In genomic region chr14:93056840-93057585, GRCh38 we compare ENCODE assay signal across 13 cellular contexts. TPM values are rescaled to one million over a fixed set of nuclear protein-coding genes. Genes with fewer than 3 reads are reported as not detected.
A peak's percentile ranks its signal among the peaks of the same experiment; 100 is the strongest.
DNase-seq lines count a peak whose midpoint lies in the region; ATAC-seq and TF ChIP-seq lines count a peak whose summit lies in the region.
"Had no signal": no experiment of that assay in that cellular context is flagged by ENCODE, and none has a peak within 500 bp of the region (broad histone marks: within the 10 kb centered on the region; RNA-seq: fewer than 3 reads in every experiment).

No MANE protein-coding gene starts in this region.

- no peak overlapping the region for H3K4me3 Mint-ChIP-seq in activated T-helper 1 cell treated with anti-CD3 and anti-CD28 coated beads, Interleukin-12 subunit alpha, Interleukin-12 subunit beta, Interleukin-2, Interleukin-4 antibody, amounts not matched to agents 30 ng/mL and 10 ng/mL and 1 ng/mL, durations not matched to agents 14 hours and 24 hours and 36 hours

- WGBS in GM23248 (ENCODE audit: low coverage in 1 of 2, low lambda C conversion rate in 2 of 2, missing lambda C conversion rate in 2 of 2), 2 experiments: 82 to 83% methylated on average over 14 of the region's 14 CpGs
- 61 to 71% methylated on average over 14 of the region's 14 CpGs for WGBS in sigmoid colon, 2 donors

- peaks cover 14% of the 10 kb centered on the region for H3K4me1 ChIP-seq in GM23248 (ENCODE audit: insufficient read depth)
- H3K4me1 ChIP-seq in sigmoid colon: peaks cover 0 to 84% (median 83%) of the 10 kb centered on the region in 4 donors

- in situ Hi-C loops in GM23248 (cut with MboI): no loop called here

- H3K27me3 ChIP-seq in GM23248 (replicated peaks; ENCODE audit: insufficient read depth) (no peaks in the 10 kb centered on the region), sigmoid colon (no peaks in the 10 kb centered on the region)

- 0 out of 2 replicates have a peak overlapping the region, but pooled peaks have one; percentile 10 for H3K9ac ChIP-seq in GM23248

- no peak overlapping the region for H3K27ac ChIP-seq in GM23248
- H3K27ac ChIP-seq in sigmoid colon: peak overlapping the region; percentile 77 to 90 (median 82)
- H3K27ac ChIP-seq: VCaP had no signal

- no peaks in the 10 kb centered on the region for H3K27me3 Mint-ChIP-seq in activated T-helper 1 cell treated with anti-CD3 and anti-CD28 coated beads, Interleukin-12 subunit alpha, Interleukin-12 subunit beta, Interleukin-2, Interleukin-4 antibody, amounts not matched to agents 30 ng/mL and 10 ng/mL and 1 ng/mL, durations not matched to agents 14 hours and 24 hours and 36 hours (ENCODE audit: insufficient read depth)

- H3K36me3 ChIP-seq in GM23248 (ENCODE audit: low read depth) (no peaks in the 10 kb centered on the region), sigmoid colon (no peaks in the 10 kb centered on the region)

- no peak for TF ChIP-seq CTCF in sigmoid colon (IDR thresholded peaks at IDR 0.05)

- H3K9me3 Mint-ChIP-seq in activated T-helper 1 cell treated with anti-CD3 and anti-CD28 coated beads, Interleukin-12 subunit alpha, Interleukin-12 subunit beta, Interleukin-2, Interleukin-4 antibody, amounts not matched to agents 30 ng/mL and 10 ng/mL and 1 ng/mL, durations not matched to agents 14 hours and 24 hours and 36 hours: no peaks in the 10 kb centered on the region

- ATAC-seq in Right ventricle myocardium superior (ENCODE audit: poor library complexity) (peak; percentile 62), GM21737 (IDR thresholded peaks at IDR 0.05; ENCODE audit: unreplicated experiment) (no peak), GM21825 (IDR thresholded peaks at IDR 0.05; ENCODE audit: unreplicated experiment) (no peak), GM18520 (IDR thresholded peaks at IDR 0.05; ENCODE audit: unreplicated experiment) (no peak), HG02973 (IDR thresholded peaks at IDR 0.05; ENCODE audit: unreplicated experiment) (no peak)

- DNase-seq in GM23248 (peak; percentile 50), Right ventricle myocardium superior (no peak), sigmoid colon (peak; percentile 82)
- DNase-seq in activated T-helper 1 cell treated with anti-CD3 and anti-CD28 coated beads, Interleukin-12 subunit alpha, Interleukin-12 subunit beta, Interleukin-2, Interleukin-4 antibody, amounts not matched to agents 30 ng/mL and 10 ng/mL and 1 ng/mL, durations not matched to agents 14 hours and 24 hours and 36 hours (ENCODE audit: low spot score): no peak
- DNase-seq: activated gamma-delta T cell, DND-41, kidney glomerular epithelial cell, MV-4-11 had no signal

- no peak overlapping the region for H2AFZ ChIP-seq in GM23248

- H3K27ac Mint-ChIP-seq in activated T-helper 1 cell treated with anti-CD3 and anti-CD28 coated beads, Interleukin-12 subunit alpha, Interleukin-12 subunit beta, Interleukin-2, Interleukin-4 antibody, amounts not matched to agents 30 ng/mL and 10 ng/mL and 1 ng/mL, durations not matched to agents 14 hours and 24 hours and 36 hours: peak overlapping the region; percentile 21

- H3K4me1 Mint-ChIP-seq in activated T-helper 1 cell treated with anti-CD3 and anti-CD28 coated beads, Interleukin-12 subunit alpha, Interleukin-12 subunit beta, Interleukin-2, Interleukin-4 antibody, amounts not matched to agents 30 ng/mL and 10 ng/mL and 1 ng/mL, durations not matched to agents 14 hours and 24 hours and 36 hours (ENCODE audit: low read depth): peaks cover 17% of the 10 kb centered on the region

- H3K9me2 ChIP-seq in GM23248 (ENCODE audit: insufficient read depth): no peaks in the 10 kb centered on the region

- intact Hi-C loops in activated T-helper 1 cell treated with anti-CD3 and anti-CD28 coated beads, Interleukin-12 subunit alpha, Interleukin-12 subunit beta, Interleukin-2, Interleukin-4 antibody, amounts not matched to agents 30 ng/mL and 10 ng/mL and 1 ng/mL, durations not matched to agents 14 hours and 24 hours and 36 hours (cut with micrococcal nuclease): no loop called here
- intact Hi-C loops in Right ventricle myocardium superior (cut with DNase I): no loop called here
- intact Hi-C loops in sigmoid colon (cut with DNase I): no loop called here

- no peaks in the 10 kb centered on the region for H3F3A ChIP-seq in GM23248 (ENCODE audit: insufficient read depth)

- H3K9me3 ChIP-seq in GM23248 (ENCODE audit: low read depth): no peaks in the 10 kb centered on the region
- H3K9me3 ChIP-seq in sigmoid colon: no peaks in the 10 kb centered on the region

- H3K36me3 Mint-ChIP-seq in activated T-helper 1 cell treated with anti-CD3 and anti-CD28 coated beads, Interleukin-12 subunit alpha, Interleukin-12 subunit beta, Interleukin-2, Interleukin-4 antibody, amounts not matched to agents 30 ng/mL and 10 ng/mL and 1 ng/mL, durations not matched to agents 14 hours and 24 hours and 36 hours (ENCODE audit: low read depth): peaks cover 3% of the 10 kb centered on the region

- TF ChIP-seq POLR2A in sigmoid colon (IDR thresholded peaks at IDR 0.05): no peak

- peak in 2 of 4 donors; percentile 28 to 83 for TF ChIP-seq EP300 in sigmoid colon (IDR thresholded peaks at IDR 0.05)

- H3K4me3 ChIP-seq in GM23248: no peak overlapping the region
- H3K4me3 ChIP-seq in sigmoid colon: no peak overlapping the region

- no peaks in the 10 kb centered on the region for H3K79me2 ChIP-seq in GM23248 (ENCODE audit: insufficient read depth)

- no peaks in the 10 kb centered on the region; the same call in 1 of the 2 replicates for H4K20me1 ChIP-seq in GM23248 (ENCODE audit: insufficient read depth)

- H3K4me2 ChIP-seq in GM23248 (ENCODE audit: unreplicated experiment): peak overlapping the region; percentile 7

RNA-seq across cellular contexts. Expression of gene ITPK1, which starts 58.7 kb away (rescaled TPM):
- total RNA-seq in GM23248 (2014; rRNA removed; shearing (Covaris generic)): 33.3 and 35.0 TPM in 2 replicates
- polyA plus RNA-seq in GM23248 (2016; fragmentation: Nextera tagmentation; extraction: Ambion mirVana) (18.7 and 19.4 TPM in 2 replicates), sigmoid colon (10 to 100 TPM; 55.3 to 75.4 (median 71.2) TPM)
- total RNA-seq in activated T-helper 1 cell treated with anti-CD3 and anti-CD28 coated beads, Interleukin-12 subunit alpha, Interleukin-12 subunit beta, Interleukin-2, Interleukin-4 antibody, amounts not matched to agents 30 ng/mL and 10 ng/mL and 1 ng/mL, durations not matched to agents 14 hours and 24 hours and 36 hours: 71.0 and 77.3 TPM in 2 replicates
- total RNA-seq in Right ventricle myocardium superior (115 TPM), sigmoid colon (10 to 100 TPM; 39.8 to 68.8 (median 54.3) TPM)

Comparison
In these comparisons a context has a peak if more than half of its experiments do, and no peak if none do; other contexts are left out.
1. DNase-seq: peak in GM23248 (single experiment) and sigmoid colon (single experiment); none in activated T-helper 1 cell treated with anti-CD3 and anti-CD28 coated beads, Interleukin-12 subunit alpha, Interleukin-12 subunit beta, Interleukin-2, Interleukin-4 antibody, amounts not matched to agents 30 ng/mL and 10 ng/mL and 1 ng/mL, durations not matched to agents 14 hours and 24 hours and 36 hours (single experiment) and Right ventricle myocardium superior (single experiment).